ENCODE assay signal across 22 cellular contexts in genomic region chr18:23856466-23857175, GRCh38.
DNase-seq lines count a peak whose midpoint lies in the region; ATAC-seq and FAIRE-seq lines count a peak whose summit lies in the region.
"Had no signal": no experiment of that assay in that cellular context is flagged by ENCODE, and none has a peak within 500 bp of the region (broad histone marks: within the 10 kb centered on the region; RNA-seq: fewer than 3 reads in every experiment).

No MANE protein-coding gene starts in this region.

- DNase-seq in DMS 273 (lab: John Stamatoyannopoulos, UW; ENCODE audit: unreplicated experiment): peak; percentile 28
- no peak for DNase-seq in DMS 273 treated with DMSO at 0.1 percent for 48 hours (lab: John Stamatoyannopoulos, UW)
- peak; percentile 29 for DNase-seq in RCC 7860 (ENCODE audit: low spot score)
- no peak for DNase-seq in epithelial cell of prostate (ENCODE audit: low read depth, low spot score)
- peak; percentile 53 for DNase-seq in renal cortical epithelial cell (ENCODE audit: low read depth)
- no peak for DNase-seq in hypothalamus (lab: John Stamatoyannopoulos, UW)
- DNase-seq: activated CD4-positive, alpha-beta T cell treated with anti-CD3 and anti-CD28 coated beads, Interleukin-2, amount 50 U/mL, for 4 hours; body of pancreas; DMS153; erythroblast; head of caudate nucleus; NCI-H2107; NCI-H774; retina; stimulated activated naive CD4-positive, alpha-beta T cell had no signal

- peak overlapping the region; percentile 73 for H3K27ac ChIP-seq in epithelial cell of prostate
- H3K27ac ChIP-seq: 22Rv1, neutrophil, tibial nerve had no signal

- no peak for FAIRE-seq in RCC 7860 (lab: Jason Lieb, UNC)
- FAIRE-seq: GM18507 had no signal

- ATAC-seq in HG03520 (IDR thresholded peaks at IDR 0.05; ENCODE audit: unreplicated experiment): no peak
- no peak for ATAC-seq in activated CD4-positive, CD25-positive, alpha-beta regulatory T cell treated with anti-CD3 and anti-CD28 coated beads, Interleukin-2, amount 50 U/mL, for 24 hours
- ATAC-seq: body of pancreas, Panc1 had no signal

Comparison
In these comparisons a context has a peak if more than half of its experiments do, and no peak if none do; other contexts are left out.
1. DNase-seq: peak in DMS 273 (single experiment), RCC 7860 (single experiment) and renal cortical epithelial cell (single experiment); none in DMS 273 treated with DMSO at 0.1 percent for 48 hours (single experiment), epithelial cell of prostate (single experiment) and hypothalamus (0 of 51).